Comparison of ENCODE assay signal across 1 cellular context in the genomic region with DNA sequence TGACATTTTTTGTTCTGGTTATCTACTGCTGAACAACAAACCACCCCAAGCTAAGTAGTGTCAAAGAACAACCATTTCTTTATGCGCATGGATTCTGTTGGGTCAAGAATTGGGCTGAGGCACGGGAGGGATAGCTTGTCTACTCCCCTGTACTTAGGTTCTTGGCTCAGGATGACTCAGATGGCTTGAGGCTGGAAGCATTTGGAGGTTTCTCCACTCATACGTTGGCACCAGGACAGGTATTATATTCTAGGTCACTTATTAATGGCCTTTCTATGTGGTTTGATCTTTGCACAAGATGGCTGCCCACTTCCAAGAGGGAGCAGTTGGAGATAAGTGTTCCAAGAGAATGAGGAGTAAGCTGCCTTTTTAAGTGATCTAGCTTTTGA.
TF ChIP-seq lines count a peak whose summit lies in the region.

No MANE protein-coding gene starts in this region.

TF ChIP-seq in GM12878, 131 proteins besides CTCF, POLR2A, EP300 and RAD21 (continued from another document):
- TF ChIP-seq BCLAF1 (IDR thresholded peaks at IDR 0.05): no peak
- TF ChIP-seq TCF7 (IDR thresholded peaks at IDR 0.05; ENCODE audit: borderline replicate concordance): no peak
- no peak for TF ChIP-seq BHLHE40 (IDR thresholded peaks at IDR 0.05; ENCODE audit: borderline replicate concordance in 1 of 2, low read depth in 2 of 2, low read length in 1 of 2)
- no peak for TF ChIP-seq ZNF24 (IDR thresholded peaks at IDR 0.05)
- no peak for TF ChIP-seq PAX8 (IDR thresholded peaks at IDR 0.05)
